ENCODE assay signal across 1 cellular context in genomic region chr3:134357261-134357913, GRCh38.
TF ChIP-seq lines count a peak whose summit lies in the region.

No MANE protein-coding gene starts in this region.

TF ChIP-seq in HepG2, 621 proteins besides CTCF, POLR2A, EP300 and RAD21 (continued from another document):
- 0 out of 2 replicates have a peak, but pooled peaks have one; percentile 23 for TF ChIP-seq ZNF710 (CRISPR knock-in tag; IDR thresholded peaks at IDR 0.05; ENCODE audit: borderline replicate concordance)
- 0 out of 2 replicates have a peak, but pooled peaks have one; percentile 25 for TF ChIP-seq MYNN (CRISPR knock-in tag; IDR thresholded peaks at IDR 0.05; ENCODE audit: low read depth)
- TF ChIP-seq KAT7 (CRISPR knock-in tag; IDR thresholded peaks at IDR 0.05; ENCODE audit: borderline replicate concordance): no peak
